ENCODE assay signal across 1 cellular context in the genomic region with DNA sequence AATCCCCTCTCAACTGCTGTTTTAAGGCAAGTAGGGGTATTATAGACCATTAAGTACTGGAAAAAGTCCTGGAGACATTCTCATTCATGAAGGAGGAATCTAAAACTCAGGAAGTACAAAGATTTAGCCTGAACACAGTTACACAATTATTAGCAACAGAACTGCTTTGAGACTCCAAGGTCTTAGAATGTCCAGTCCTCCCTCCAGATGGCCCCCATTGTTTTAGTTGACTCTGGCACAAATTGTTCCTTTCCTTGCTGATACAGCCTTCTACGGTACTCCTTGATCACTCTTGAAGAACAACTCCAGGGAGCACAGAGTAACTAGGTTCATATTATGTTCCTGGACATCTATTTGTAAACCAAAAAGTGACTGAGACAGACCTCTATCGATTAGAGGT.
TF ChIP-seq lines count a peak whose summit lies in the region.

No MANE protein-coding gene starts in this region.

TF ChIP-seq in IMR-90, 13 proteins besides CTCF, POLR2A, EP300 and RAD21:
- TF ChIP-seq RFX5 (IDR thresholded peaks at IDR 0.05; ENCODE audit: low read depth, low read length) (no peak), CEBPB (IDR thresholded peaks at IDR 0.05; ENCODE audit: low read depth, low read length) (no peak), SMC3 (IDR thresholded peaks at IDR 0.05; ENCODE audit: low read depth, low read length) (no peak), MXI1 (IDR thresholded peaks at IDR 0.05; ENCODE audit: borderline replicate concordance, low read depth, low read length) (no peak), BHLHE40 (IDR thresholded peaks at IDR 0.05; ENCODE audit: low read depth, low read length) (no peak)
